16 cellular contexts compared by ENCODE assay signal in genomic region chr20:51206032-51206662, GRCh38.
DNase-seq lines count a peak whose midpoint lies in the region; ATAC-seq, FAIRE-seq and TF ChIP-seq lines count a peak whose summit lies in the region.
"Had no signal": no experiment of that assay in that cellular context is flagged by ENCODE, and none has a peak within 500 bp of the region (broad histone marks: within the 10 kb centered on the region; RNA-seq: fewer than 3 reads in every experiment).

No MANE protein-coding gene starts in this region.

- no peak for TF ChIP-seq CTCF in GM12865 (IDR thresholded peaks at IDR 0.05; ENCODE audit: insufficient read depth, low read depth, low read length, missing control alignments)

- peak; percentile 69 for FAIRE-seq in HTR-8/SVneo (lab: Jason Lieb, UNC)

- ATAC-seq in HG03457 (IDR thresholded peaks at IDR 0.05; ENCODE audit: unreplicated experiment), result no peak
- ATAC-seq: CD8-positive, alpha-beta T cell; T-cell had no signal

- no peak overlapping the region for H3K4me3 ChIP-seq in GM12865 (ENCODE audit: low read depth, low read length)
- H3K4me3 ChIP-seq: SJSA1 had no signal

- DNase-seq in GM12865 (ENCODE audit: low read depth), result peak; percentile 22
- DNase-seq in HTR-8/SVneo (ENCODE audit: insufficient read length, low spot score), result no peak
- DNase-seq in RPMI7951 (ENCODE audit: low read depth), result peak; percentile 57
- peak; percentile 32 for DNase-seq in germinal center (ENCODE audit: low spot score)
- no peak for DNase-seq in AG20443 (ENCODE audit: low spot score)
- no peak for DNase-seq in NCI-H1694 (lab: John Stamatoyannopoulos, UW)
- DNase-seq in HUDEP-2 (lab: John Stamatoyannopoulos, UW; ENCODE audit: unreplicated experiment in 76 of 76), result no peak
- DNase-seq: BE2C; CD8-positive, alpha-beta T cell; NCI-H1092; NCI-H1694 treated with DMSO at 0.1 percent for 48 hours; NCI-H345; NCI-H69; T-cell had no signal

Comparison
In these comparisons a context has a peak if more than half of its experiments do, and no peak if none do; other contexts are left out.
1. DNase-seq: peak in GM12865 (single experiment), RPMI7951 (single experiment) and germinal center (single experiment); none in HTR-8/SVneo (single experiment), AG20443 (single experiment), NCI-H1694 (single experiment) and HUDEP-2 (0 of 76).